28 cellular contexts compared by ENCODE assay signal in the genomic region with DNA sequence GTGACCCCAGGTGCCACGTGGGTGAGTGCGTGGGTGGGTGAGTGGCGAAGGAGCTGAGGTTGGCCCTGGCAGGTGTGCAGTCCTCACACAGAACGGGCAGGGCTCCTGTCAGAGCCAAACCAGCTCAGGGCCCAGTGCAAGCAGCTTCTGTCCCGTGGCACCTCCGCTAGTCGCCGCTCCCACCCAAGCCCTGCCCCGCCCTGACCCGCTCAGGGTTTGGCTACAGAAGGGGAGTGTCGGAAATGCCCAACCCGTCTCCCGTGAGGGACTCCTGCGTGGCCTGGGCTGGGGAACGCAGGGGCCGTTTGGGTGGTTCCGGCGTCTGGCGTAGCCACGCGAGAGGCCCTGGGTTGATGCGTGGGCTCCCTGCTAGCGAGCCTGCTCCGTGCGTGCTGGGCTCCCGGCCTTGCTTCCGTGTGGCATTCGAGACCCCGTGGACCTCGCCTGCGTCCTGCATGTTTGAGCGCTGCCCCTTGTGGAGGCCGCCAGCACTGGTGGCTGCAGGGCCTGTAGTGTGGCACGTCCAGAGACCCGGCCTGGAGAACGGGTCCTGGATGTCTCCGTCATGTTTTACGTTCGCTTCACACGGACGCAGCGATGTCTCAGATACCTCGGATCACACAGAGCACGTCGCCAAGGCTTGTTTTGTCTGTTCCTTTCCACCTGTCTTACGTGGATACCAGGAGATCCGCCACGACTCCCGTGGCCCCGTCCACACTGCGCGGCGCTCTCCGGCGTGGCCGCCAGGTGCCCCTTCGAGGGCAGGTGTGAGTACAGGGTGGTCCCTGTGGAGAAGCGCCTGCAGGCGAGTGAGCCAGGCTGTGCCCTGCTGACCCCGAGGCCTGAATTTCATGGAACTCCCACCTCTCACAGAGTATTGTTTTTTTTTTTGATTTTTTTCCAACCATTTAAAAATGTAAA. TPM values are rescaled to one million over a fixed set of nuclear protein-coding genes. Genes with fewer than 3 reads are reported as not detected.
DNase-seq lines count a peak whose midpoint lies in the region; ATAC-seq and TF ChIP-seq lines count a peak whose summit lies in the region.
"Had no signal": no experiment of that assay in that cellular context is flagged by ENCODE, and none has a peak within 500 bp of the region (broad histone marks: within the 10 kb centered on the region; RNA-seq: fewer than 3 reads in every experiment).

No MANE protein-coding gene starts in this region.

- WGBS in neuronal stem cell (ENCODE audit: extremely low coverage in 2 of 2, insufficient read length in 2 of 2, insufficient replicate concordance in 1 of 2), 2 donors: no CpG with 5 or more reads among the region's 60 CpGs
- 90 to 94% methylated on average over 60 of the region's 60 CpGs for WGBS in sigmoid colon, 2 donors

- H3K4me3 ChIP-seq in DND-41 (ENCODE audit: low read depth in 1 of 2, low read length in 2 of 2) (no peak overlapping the region), brain microvascular endothelial cell (ENCODE audit: low read depth, low read length) (no peak overlapping the region), neuronal stem cell (ENCODE audit: low read length in 2 of 2) (no peak overlapping the region), sigmoid colon (no peak overlapping the region)
- H3K4me3 ChIP-seq: gastroesophageal sphincter, HAP-1, lung, SJCRH30, thyroid gland had no signal

- no peak overlapping the region for H4K8ac ChIP-seq in neuronal stem cell (ENCODE audit: low read depth, low read length)

- no peak overlapping the region for H2BK5ac ChIP-seq in neuronal stem cell (ENCODE audit: low read length)

- no peak for DNase-seq in DND-41
- DNase-seq in HFFc6: no peak
- no peak for DNase-seq in brain microvascular endothelial cell
- DNase-seq in neuronal stem cell (ENCODE audit: low spot score): no peak
- no peak for DNase-seq in NCI-H69 (lab: John Stamatoyannopoulos, UW)
- DNase-seq in sigmoid colon: no peak
- no peak for DNase-seq in RPMI8226
- DNase-seq in LoVo (ENCODE audit: low spot score): no peak
- DNase-seq: activated naive CD4-positive, alpha-beta T cell treated with anti-CD3 and anti-CD28 coated beads, Interleukin-2, amount 10 ng/mL, durations not matched to agents 7 days and 5 days; activated T-cell treated with anti-CD3 and anti-CD28 coated beads, Interleukin-2, amount 50 U/mL, for 48 hours; amygdala; central memory CD4-positive, alpha-beta T cell; DMS79 treated with DMSO at 0.1 percent for 48 hours; kidney glomerular epithelial cell; NCI-H1092; NCI-H187 treated with DMSO at 0.1 percent for 48 hours; NCI-H774; nucleus accumbens; OCI-M1; SJCRH30; stimulated activated CD4-positive, alpha-beta T cell treated with anti-CD3 and anti-CD28 coated beads, Interleukin-12 subunit alpha, Interleukin-12 subunit beta, amount 100 ng/mL, for 4 hours; stimulated activated naive CD8-positive, alpha-beta T cell treated with anti-CD3 and anti-CD28 coated beads, Interleukin-15, Interleukin-2, amounts not matched to agents 100 U/mL and 50 U/mL, for 24 hours; thyroid gland had no signal

- TF ChIP-seq CTCF in DND-41 (IDR thresholded peaks at IDR 0.05; ENCODE audit: borderline replicate concordance, extremely low read depth, low read length, poor library complexity, severe bottlenecking) (peak; percentile 17), HFFc6 (IDR thresholded peaks at IDR 0.05) (peak; percentile 31; the same call in 1 of the 2 replicates), brain microvascular endothelial cell (IDR thresholded peaks at IDR 0.05; ENCODE audit: low read depth, low read length, missing control alignments) (peak; percentile 31), sigmoid colon (IDR thresholded peaks at IDR 0.05) (no peak)

- no peak overlapping the region for H2BK12ac ChIP-seq in neuronal stem cell (ENCODE audit: low read length)

- H3K23ac ChIP-seq in neuronal stem cell (ENCODE audit: low read depth, low read length, poor library complexity): peak overlapping the region; percentile 65

- H3K14ac ChIP-seq in neuronal stem cell (ENCODE audit: low read length): peak overlapping the region; percentile 3

- peaks cover 14% of the 10 kb centered on the region for H3K4me1 Mint-ChIP-seq in HFFc6 (ENCODE audit: low read depth)

- no peak overlapping the region for H4K91ac ChIP-seq in neuronal stem cell (ENCODE audit: low read depth, low read length, poor library complexity)

- in situ Hi-C loops in brain microvascular endothelial cell (cut with HindIII; ENCODE audit: low pct_ligation_motif_present, low sequenced_read_pairs): no loop called here

- H2AFZ ChIP-seq in DND-41 (ENCODE audit: low read depth, low read length): no peak overlapping the region
- H2AFZ ChIP-seq in neuronal stem cell (ENCODE audit: low read length): no peak overlapping the region

- peaks cover 48% of the 10 kb centered on the region for H3K36me3 ChIP-seq in DND-41 (ENCODE audit: insufficient read depth, low read length)
- H3K36me3 ChIP-seq in brain microvascular endothelial cell (replicated peaks): peaks cover 8% of the 10 kb centered on the region
- H3K36me3 ChIP-seq in neuronal stem cell (replicated peaks in 1 of 2; ENCODE audit: control insufficient read depth in 2 of 2, insufficient read depth in 2 of 2, low read length in 2 of 2): peaks cover 5 to 11% of the 10 kb centered on the region in 2 donors
- H3K36me3 ChIP-seq in sigmoid colon: peaks cover 0 to 31% (median 2%) of the 10 kb centered on the region in 4 donors
- H3K36me3 ChIP-seq: thyroid gland had no signal

- H3K27ac ChIP-seq in DND-41 (ENCODE audit: low read length) (no peak overlapping the region), brain microvascular endothelial cell (no peak overlapping the region), neuronal stem cell (replicated peaks; ENCODE audit: low read length) (no peak overlapping the region), sigmoid colon (no peak overlapping the region)
- H3K27ac ChIP-seq: gastroesophageal sphincter, SJCRH30, thyroid gland had no signal

- H3K36me3 Mint-ChIP-seq in HFFc6 (ENCODE audit: low read depth): peaks cover 5% of the 10 kb centered on the region; the same call in 1 of the 2 replicates

- no peak for ATAC-seq in DND-41 (ENCODE audit: insufficient read depth, low read depth)
- ATAC-seq: gastroesophageal sphincter; stimulated activated naive CD8-positive, alpha-beta T cell treated with anti-CD3 and anti-CD28 coated beads, Interleukin-15, Interleukin-2, amounts not matched to agents 100 U/mL and 50 U/mL, for 24 hours had no signal

- H3K4me2 ChIP-seq in DND-41 (ENCODE audit: insufficient read depth, low read length) (no peak overlapping the region), neuronal stem cell (ENCODE audit: insufficient read depth, low read length, poor library complexity, severe bottlenecking) (no peak overlapping the region)

- intact Hi-C loops in sigmoid colon (cut with DNase I): no loop called here

- H3K4me3 Mint-ChIP-seq in HFFc6: no peak overlapping the region
- H3K4me3 Mint-ChIP-seq: activated naive CD4-positive, alpha-beta T cell treated with anti-CD3 and anti-CD28 coated beads, Interleukin-2, amount 10 ng/mL, durations not matched to agents 7 days and 5 days had no signal

- H4K20me1 ChIP-seq in DND-41 (ENCODE audit: insufficient read depth, low read length): peaks cover 92% of the 10 kb centered on the region

- H3K4ac ChIP-seq in neuronal stem cell (ENCODE audit: low read length): no peak overlapping the region

- H3K27me3 ChIP-seq in DND-41 (ENCODE audit: insufficient read depth, low read length, poor library complexity) (no peaks in the 10 kb centered on the region), brain microvascular endothelial cell (replicated peaks) (no peaks in the 10 kb centered on the region), neuronal stem cell (ENCODE audit: control insufficient read depth in 3 of 3, insufficient read depth in 3 of 3, low read depth in 1 of 3, low read length in 3 of 3) (no peaks in the 10 kb centered on the region), sigmoid colon (no peaks in the 10 kb centered on the region)
- H3K27me3 ChIP-seq: gastroesophageal sphincter, SJCRH30, thyroid gland had no signal

- H3K9me3 ChIP-seq in DND-41 (ENCODE audit: insufficient read depth, low read length, severe bottlenecking) (no peaks in the 10 kb centered on the region), neuronal stem cell (replicated peaks in 1 of 2; ENCODE audit: control insufficient read depth in 2 of 2, insufficient read depth in 1 of 2, low read depth in 1 of 2, low read length in 2 of 2) (peaks cover 0 to 2% of the 10 kb centered on the region in 2 donors), sigmoid colon (no peaks in the 10 kb centered on the region)
- H3K9me3 ChIP-seq: gastroesophageal sphincter, HAP-1, SJCRH30, thyroid gland had no signal

- H2BK15ac ChIP-seq in neuronal stem cell (ENCODE audit: low read length): no peak overlapping the region

- peaks cover 94% of the 10 kb centered on the region for H3K79me2 ChIP-seq in DND-41 (ENCODE audit: insufficient read depth, low read length)

- H3K27me3 Mint-ChIP-seq in HFFc6 (ENCODE audit: insufficient read depth): no peaks in the 10 kb centered on the region
- H3K27me3 Mint-ChIP-seq: activated naive CD4-positive, alpha-beta T cell treated with anti-CD3 and anti-CD28 coated beads, Interleukin-2, amount 10 ng/mL, durations not matched to agents 7 days and 5 days had no signal

- no peak overlapping the region for H3K27ac Mint-ChIP-seq in HFFc6
- H3K27ac Mint-ChIP-seq: activated naive CD4-positive, alpha-beta T cell treated with anti-CD3 and anti-CD28 coated beads, Interleukin-2, amount 10 ng/mL, durations not matched to agents 7 days and 5 days had no signal

- H3K18ac ChIP-seq in neuronal stem cell (ENCODE audit: low read length): peak overlapping the region; percentile 19

- H3K4me1 ChIP-seq in DND-41 (ENCODE audit: insufficient read depth, low read length) (no peaks in the 10 kb centered on the region), neuronal stem cell (ENCODE audit: control insufficient read depth in 2 of 2, insufficient read depth in 1 of 2, low read depth in 1 of 2, low read length in 2 of 2) (no peaks in the 10 kb centered on the region), sigmoid colon (peaks cover 0 to 5% (median 2%) of the 10 kb centered on the region in 4 donors)
- H3K4me1 ChIP-seq: HAP-1, thyroid gland had no signal

- no peak overlapping the region for H2BK120ac ChIP-seq in neuronal stem cell (ENCODE audit: low read depth, low read length)

- no peak overlapping the region for H3K9ac ChIP-seq in DND-41 (ENCODE audit: low read depth, low read length)
- peak overlapping the region; percentile 27 for H3K9ac ChIP-seq in neuronal stem cell (ENCODE audit: low read depth, low read length, poor library complexity)

- H3K9me3 Mint-ChIP-seq in HFFc6: no peaks in the 10 kb centered on the region
- H3K9me3 Mint-ChIP-seq: activated naive CD4-positive, alpha-beta T cell treated with anti-CD3 and anti-CD28 coated beads, Interleukin-2, amount 10 ng/mL, durations not matched to agents 7 days and 5 days had no signal

- H3K79me1 ChIP-seq in neuronal stem cell (ENCODE audit: low read depth, low read length): peaks cover 42% of the 10 kb centered on the region

- TF ChIP-seq EP300 in sigmoid colon (IDR thresholded peaks at IDR 0.05): no peak

- no peak overlapping the region for H2AK5ac ChIP-seq in neuronal stem cell (ENCODE audit: low read depth, low read length)

- TF ChIP-seq POLR2A in sigmoid colon (IDR thresholded peaks at IDR 0.05): no peak

RNA-seq across cellular contexts. Expression of a gene that starts 10.2 kb away (rescaled TPM):
- total RNA-seq in HFFc6 (2021; fragmentation: NEBNext Ultra II Directional; extraction: Animal tissue kit (Norgen Biotek cat#: 25700)): 10 to 100 TPM; 35.3 to 41.4 (median 40.2) TPM
- polyA plus RNA-seq in neuronal stem cell (2013, experiment 1 of 2): 19.7 TPM
- polyA plus RNA-seq in neuronal stem cell (2013, experiment 2 of 2): 19.6 TPM
- total RNA-seq in sigmoid colon: 10 to 100 TPM; 10.3 to 24.4 (median 16.9) TPM
- polyA plus RNA-seq in sigmoid colon: 10 to 100 TPM; 35.4 to 85.8 (median 60.1) TPM

RNA-seq across cellular contexts. Expression of a gene that starts 22.5 kb away (rescaled TPM):
- total RNA-seq in HFFc6 (2021; fragmentation: NEBNext Ultra II Directional; extraction: Animal tissue kit (Norgen Biotek cat#: 25700)): not detected
- 0.17 TPM for polyA plus RNA-seq in neuronal stem cell (2013, experiment 1 of 2)
- 0.21 TPM for polyA plus RNA-seq in neuronal stem cell (2013, experiment 2 of 2)
- not detected for total RNA-seq in sigmoid colon
- polyA plus RNA-seq in sigmoid colon: not detected
- total RNA-seq: activated CD8-positive, alpha-beta memory T cell treated with anti-CD3 and anti-CD28 coated beads for 36 hours; gastroesophageal sphincter; lung; SJCRH30; T-helper 1 cell treated with Interleukin-12 subunit alpha and Interleukin-12 subunit beta and Interleukin-4 antibody, amounts not matched to agents 30 ng/mL and 1 ng/mL, for 36 hours; thyroid gland had no signal
- polyA plus RNA-seq: lung had no signal

RNA-seq across cellular contexts. Expression of a gene that starts 29.1 kb away (rescaled TPM):
- under 1 TPM in 5 of 6 experiments, not detected in 1; 0.24 to 0.58 (median 0.28) TPM for total RNA-seq in HFFc6 (2021; fragmentation: NEBNext Ultra II Directional; extraction: Animal tissue kit (Norgen Biotek cat#: 25700))
- 0.04 TPM for polyA plus RNA-seq in neuronal stem cell (2013, experiment 1 of 2)
- 0.04 TPM for polyA plus RNA-seq in neuronal stem cell (2013, experiment 2 of 2)
- total RNA-seq in sigmoid colon: 1 to 10 TPM; 1.5 to 4.2 (median 1.7) TPM
- polyA plus RNA-seq in sigmoid colon: 1 to 10 TPM in 1 of 3 donors, under 1 TPM in 2; 0.60 to 1.5 (median 0.69) TPM

RNA-seq across cellular contexts. Expression of a gene that starts 32.1 kb away (rescaled TPM):
- total RNA-seq in HFFc6 (2021; fragmentation: NEBNext Ultra II Directional; extraction: Animal tissue kit (Norgen Biotek cat#: 25700)): 10 to 100 TPM; 30.4 to 39.5 (median 35.4) TPM
- 23.9 TPM for polyA plus RNA-seq in neuronal stem cell (2013, experiment 1 of 2)
- polyA plus RNA-seq in neuronal stem cell (2013, experiment 2 of 2): 22.8 TPM
- 10 to 100 TPM; 15.5 to 45.7 (median 22.6) TPM for total RNA-seq in sigmoid colon
- 10 to 100 TPM; 11.1 to 47.4 (median 12.0) TPM for polyA plus RNA-seq in sigmoid colon

RNA-seq across cellular contexts. Expression of a gene that starts 52.2 kb away (rescaled TPM):
- 10 to 100 TPM; 11.3 to 14.8 (median 12.2) TPM for total RNA-seq in HFFc6 (2021; fragmentation: NEBNext Ultra II Directional; extraction: Animal tissue kit (Norgen Biotek cat#: 25700))
- polyA plus RNA-seq in neuronal stem cell (2013, experiment 1 of 2): 20.5 TPM
- 19.4 TPM for polyA plus RNA-seq in neuronal stem cell (2013, experiment 2 of 2)
- total RNA-seq in sigmoid colon: 10 to 100 TPM; 16.8 to 32.7 (median 17.9) TPM
- 10 to 100 TPM; 28.8 to 41.2 (median 38.3) TPM for polyA plus RNA-seq in sigmoid colon

Comparison
In these comparisons a context has a peak if more than half of its experiments do, and no peak if none do; other contexts are left out.
1. CTCF ChIP-seq: peak in DND-41 (single experiment), HFFc6 (single experiment) and brain microvascular endothelial cell (single experiment); none in sigmoid colon (0 of 4).